Comparison of ENCODE assay signal across 26 cellular contexts in the genomic region with DNA sequence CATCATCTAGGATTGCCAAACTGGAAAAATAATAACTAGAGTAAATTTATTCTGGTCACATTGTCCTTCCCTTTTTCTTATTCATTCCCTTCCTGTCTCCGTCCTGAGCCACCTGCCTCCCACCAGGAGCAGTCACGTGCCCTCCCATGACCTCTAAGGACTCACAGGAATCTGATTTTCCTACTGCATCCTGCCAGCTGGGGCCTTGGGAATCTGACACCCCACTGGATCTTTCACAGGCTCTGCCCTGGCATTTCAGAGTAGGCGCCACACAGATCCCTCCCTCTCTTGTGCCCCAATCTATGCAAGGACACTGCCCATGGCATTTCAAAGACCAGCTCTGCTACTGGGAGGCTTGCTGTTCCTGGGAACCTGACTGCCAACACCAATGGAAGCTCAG.
DNase-seq lines count a peak whose midpoint lies in the region; ATAC-seq and TF ChIP-seq lines count a peak whose summit lies in the region.
"Had no signal": no experiment of that assay in that cellular context is flagged by ENCODE, and none has a peak within 500 bp of the region (broad histone marks: within the 10 kb centered on the region; RNA-seq: fewer than 3 reads in every experiment).

No MANE protein-coding gene starts in this region.

- H3K27me3 Mint-ChIP-seq in neural progenitor cell (ENCODE audit: insufficient read depth, low read depth): peaks cover 2% of the 10 kb centered on the region
- H3K27me3 Mint-ChIP-seq: activated naive CD4-positive, alpha-beta T cell treated with anti-CD3 and anti-CD28 coated beads, Interleukin-2, amount 10 ng/mL, durations not matched to agents 7 days and 5 days; memory B cell had no signal

- no peaks in the 10 kb centered on the region for H3K79me2 ChIP-seq in neural progenitor cell (ENCODE audit: low read depth)

- no peaks in the 10 kb centered on the region for H3K36me3 Mint-ChIP-seq in neural progenitor cell
- H3K36me3 Mint-ChIP-seq: activated naive CD4-positive, alpha-beta T cell treated with anti-CD3 and anti-CD28 coated beads, Interleukin-2, amount 10 ng/mL, durations not matched to agents 7 days and 5 days; CD14-positive monocyte; memory B cell had no signal

- no peak overlapping the region for H3K9ac ChIP-seq in neural progenitor cell

- H3K4me2 ChIP-seq in neural progenitor cell: no peak overlapping the region

- H3K27ac ChIP-seq in neural progenitor cell: no peak overlapping the region
- H3K27ac ChIP-seq: breast epithelium, foreskin keratinocyte, thyroid gland, VCaP had no signal

- H3K9me3 Mint-ChIP-seq in neural progenitor cell: no peaks in the 10 kb centered on the region
- H3K9me3 Mint-ChIP-seq: activated naive CD4-positive, alpha-beta T cell treated with anti-CD3 and anti-CD28 coated beads, Interleukin-2, amount 10 ng/mL, durations not matched to agents 7 days and 5 days; activated T-helper 1 cell treated with anti-CD3 and anti-CD28 coated beads, Interleukin-12 subunit alpha, Interleukin-12 subunit beta, Interleukin-2, Interleukin-4 antibody, amounts not matched to agents 30 ng/mL and 10 ng/mL and 1 ng/mL, durations not matched to agents 14 hours and 24 hours and 36 hours; T-helper 2 cell treated with Interferon-gamma antibody and Interleukin-4, amounts not matched to agents 5 μg/mL and 100 μg/mL, for 36 hours had no signal

- H3K9me3 ChIP-seq in neural progenitor cell (ENCODE audit: low read depth): no peaks in the 10 kb centered on the region
- H3K9me3 ChIP-seq: breast epithelium, MG63, thyroid gland had no signal

- H3K27me3 ChIP-seq in neural progenitor cell: no peaks in the 10 kb centered on the region
- H3K27me3 ChIP-seq: breast epithelium, foreskin keratinocyte, MG63, thyroid gland had no signal

- H3K27ac Mint-ChIP-seq in neural progenitor cell: peak overlapping the region; percentile 76
- H3K27ac Mint-ChIP-seq: activated naive CD4-positive, alpha-beta T cell treated with anti-CD3 and anti-CD28 coated beads, Interleukin-2, amount 10 ng/mL, durations not matched to agents 7 days and 5 days; activated T-helper 1 cell treated with anti-CD3 and anti-CD28 coated beads, Interleukin-12 subunit alpha, Interleukin-12 subunit beta, Interleukin-2, Interleukin-4 antibody, amounts not matched to agents 30 ng/mL and 10 ng/mL and 1 ng/mL, durations not matched to agents 14 hours and 24 hours and 36 hours; CD14-positive monocyte; memory B cell; T-helper 2 cell treated with Interferon-gamma antibody and Interleukin-4, amounts not matched to agents 5 μg/mL and 100 μg/mL, for 36 hours had no signal

- peak; percentile 46 for ATAC-seq in left ventricle myocardium superior
- ATAC-seq in GM21576 (IDR thresholded peaks at IDR 0.05; ENCODE audit: unreplicated experiment): no peak
- ATAC-seq: foreskin keratinocyte had no signal

- no peak overlapping the region for H3K4me3 ChIP-seq in neural progenitor cell
- H3K4me3 ChIP-seq: breast epithelium, MG63, thyroid gland had no signal

- H3K4me1 Mint-ChIP-seq in neural progenitor cell: peaks cover 32% of the 10 kb centered on the region
- H3K4me1 Mint-ChIP-seq: activated naive CD4-positive, alpha-beta T cell treated with anti-CD3 and anti-CD28 coated beads, Interleukin-2, amount 10 ng/mL, durations not matched to agents 7 days and 5 days; CD14-positive monocyte; memory B cell had no signal

- no peak overlapping the region for H3K4me3 Mint-ChIP-seq in neural progenitor cell
- H3K4me3 Mint-ChIP-seq: activated naive CD4-positive, alpha-beta T cell treated with anti-CD3 and anti-CD28 coated beads, Interleukin-2, amount 10 ng/mL, durations not matched to agents 7 days and 5 days; activated T-helper 1 cell treated with anti-CD3 and anti-CD28 coated beads, Interleukin-12 subunit alpha, Interleukin-12 subunit beta, Interleukin-2, Interleukin-4 antibody, amounts not matched to agents 30 ng/mL and 10 ng/mL and 1 ng/mL, durations not matched to agents 14 hours and 24 hours and 36 hours; CD14-positive monocyte; memory B cell; T-helper 2 cell treated with Interferon-gamma antibody and Interleukin-4, amounts not matched to agents 5 μg/mL and 100 μg/mL, for 36 hours had no signal

- no peak overlapping the region for H2AFZ ChIP-seq in neural progenitor cell (replicated peaks)

- TF ChIP-seq CTCF in neural progenitor cell (IDR thresholded peaks at IDR 0.05): no peak

- intact Hi-C loops in left ventricle myocardium superior (cut with micrococcal nuclease): no loop called here

- in situ Hi-C loops in SK-MEL-5 (cut with HindIII; ENCODE audit: low pct_unique_long_range_greater_than_20kb, low sequenced_read_pairs): no loop called here

- H3K4me1 ChIP-seq in neural progenitor cell: peaks cover 9% of the 10 kb centered on the region
- H3K4me1 ChIP-seq: breast epithelium, foreskin keratinocyte had no signal

- peak; percentile 43 for DNase-seq in HT1080 (ENCODE audit: low read depth)
- DNase-seq in SK-MEL-5 (ENCODE audit: low read depth, low spot score): peak; percentile 15
- peak; percentile 31 for DNase-seq in left ventricle myocardium superior
- DNase-seq in neural progenitor cell (ENCODE audit: low spot score): peak; percentile 26
- DNase-seq in SHP77 treated with DMSO at 0.1 percent for 48 hours (lab: John Stamatoyannopoulos, UW): no peak
- DNase-seq in stimulated activated CD4-positive, alpha-beta T cell treated with anti-CD3 and anti-CD28 coated beads, Interleukin-12 subunit alpha, Interleukin-12 subunit beta, amount 100 ng/mL, for 4 hours: no peak
- DNase-seq: activated CD4-positive, alpha-beta T cell treated with anti-CD3 and anti-CD28 coated beads, Interleukin-2, amount 50 U/mL, for 4 hours; activated naive CD4-positive, alpha-beta T cell treated with anti-CD3 and anti-CD28 coated beads, Interleukin-2, amount 10 ng/mL, durations not matched to agents 7 days and 5 days; amniotic stem cell; effector CD8-positive, alpha-beta T cell; erythroblast; foreskin keratinocyte; hypothalamus; MG63; NCI-H526 treated with DMSO at 0.1 percent for 48 hours; retina; stimulated activated CD4-positive, alpha-beta T cell treated with anti-CD3 and anti-CD28 coated beads, Interleukin-4, amount 100 ng/mL, for 4 hours; stimulated activated naive CD4-positive, alpha-beta T cell treated with Interleukin-2 at 50 U/mL for 16 hours; thyroid gland had no signal

- H3K36me3 ChIP-seq in neural progenitor cell: no peaks in the 10 kb centered on the region
- H3K36me3 ChIP-seq: breast epithelium, MG63, thyroid gland had no signal

- no peaks in the 10 kb centered on the region for H3F3A ChIP-seq in neural progenitor cell (ENCODE audit: low read depth)

- H4K20me1 ChIP-seq in neural progenitor cell (ENCODE audit: low read depth): no peaks in the 10 kb centered on the region

Comparison
In these comparisons a context has a peak if more than half of its experiments do, and no peak if none do; other contexts are left out.
1. DNase-seq: peak in HT1080 (single experiment), SK-MEL-5 (single experiment), left ventricle myocardium superior (single experiment) and neural progenitor cell (single experiment); none in SHP77 treated with DMSO at 0.1 percent for 48 hours (single experiment) and stimulated activated CD4-positive, alpha-beta T cell treated with anti-CD3 and anti-CD28 coated beads, Interleukin-12 subunit alpha, Interleukin-12 subunit beta, amount 100 ng/mL, for 4 hours (single experiment).